Comparison of ENCODE assay signal across 2 cellular contexts in the genomic region with DNA sequence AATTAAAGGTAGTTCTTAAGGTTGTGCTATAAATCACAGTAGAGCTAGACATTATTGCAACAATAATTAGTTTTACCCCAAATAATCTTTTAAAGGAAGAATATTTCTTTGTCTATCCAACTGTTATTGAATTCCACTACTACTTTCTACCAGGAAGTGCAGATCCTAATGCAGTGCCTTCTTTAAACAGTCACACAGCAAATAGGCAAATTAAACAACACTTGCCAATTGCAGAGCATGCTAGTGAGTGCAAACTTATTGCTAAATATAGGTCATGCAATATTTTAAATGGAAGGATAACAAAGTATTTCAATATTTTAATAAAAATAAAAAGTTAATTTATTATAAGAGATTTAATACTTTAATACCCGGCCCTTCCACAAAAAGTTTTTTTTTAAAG.
TF ChIP-seq lines count a peak whose summit lies in the region.

No MANE protein-coding gene starts in this region.

TF ChIP-seq in HepG2, 621 proteins besides CTCF, POLR2A, EP300 and RAD21 (continued from another document):
- TF ChIP-seq, protein P1, sequence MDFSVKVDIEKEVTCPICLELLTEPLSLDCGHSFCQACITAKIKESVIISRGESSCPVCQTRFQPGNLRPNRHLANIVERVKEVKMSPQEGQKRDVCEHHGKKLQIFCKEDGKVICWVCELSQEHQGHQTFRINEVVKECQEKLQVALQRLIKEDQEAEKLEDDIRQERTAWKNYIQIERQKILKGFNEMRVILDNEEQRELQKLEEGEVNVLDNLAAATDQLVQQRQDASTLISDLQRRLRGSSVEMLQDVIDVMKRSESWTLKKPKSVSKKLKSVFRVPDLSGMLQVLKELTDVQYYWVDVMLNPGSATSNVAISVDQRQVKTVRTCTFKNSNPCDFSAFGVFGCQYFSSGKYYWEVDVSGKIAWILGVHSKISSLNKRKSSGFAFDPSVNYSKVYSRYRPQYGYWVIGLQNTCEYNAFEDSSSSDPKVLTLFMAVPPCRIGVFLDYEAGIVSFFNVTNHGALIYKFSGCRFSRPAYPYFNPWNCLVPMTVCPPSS (IDR thresholded peaks at IDR 0.05) = no peak
- TF ChIP-seq NR1H2 (CRISPR knock-in tag; IDR thresholded peaks at IDR 0.05; ENCODE audit: borderline replicate concordance, low read depth) (no peak), ZNF672 (CRISPR knock-in tag; IDR thresholded peaks at IDR 0.05) (no peak)

TF ChIP-seq in SK-N-SH, 30 proteins besides CTCF, POLR2A, EP300 and RAD21 (continued from another document):
- TF ChIP-seq, protein P2, sequence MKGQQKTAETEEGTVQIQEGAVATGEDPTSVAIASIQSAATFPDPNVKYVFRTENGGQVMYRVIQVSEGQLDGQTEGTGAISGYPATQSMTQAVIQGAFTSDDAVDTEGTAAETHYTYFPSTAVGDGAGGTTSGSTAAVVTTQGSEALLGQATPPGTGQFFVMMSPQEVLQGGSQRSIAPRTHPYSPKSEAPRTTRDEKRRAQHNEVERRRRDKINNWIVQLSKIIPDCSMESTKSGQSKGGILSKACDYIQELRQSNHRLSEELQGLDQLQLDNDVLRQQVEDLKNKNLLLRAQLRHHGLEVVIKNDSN (IDR thresholded peaks at IDR 0.05; ENCODE audit: borderline replicate concordance, low read depth) = no peak
- TF ChIP-seq NRF1 (IDR thresholded peaks at IDR 0.05; ENCODE audit: low read depth, low read length) = no peak
